ENCODE assay signal across 13 cellular contexts in genomic region chr15:70093070-70093469, GRCh38. TPM values are rescaled to one million over a fixed set of nuclear protein-coding genes. Genes with fewer than 3 reads are reported as not detected.
DNase-seq lines count a peak whose midpoint lies in the region; ATAC-seq and TF ChIP-seq lines count a peak whose summit lies in the region.
"Had no signal": no experiment of that assay in that cellular context is flagged by ENCODE, and none has a peak within 500 bp of the region (broad histone marks: within the 10 kb centered on the region; RNA-seq: fewer than 3 reads in every experiment).

No MANE protein-coding gene starts in this region.

- peaks cover 26% of the 10 kb centered on the region; the same call in 1 of the 2 replicates for H3K79me2 ChIP-seq in OCI-LY7 (ENCODE audit: insufficient read depth, low read depth, low read length)

- POLR2A ChIA-PET in OCI-LY7 (lab: Charles Lee): no interaction called here

- no peak for ATAC-seq in HG02981 (IDR thresholded peaks at IDR 0.05; ENCODE audit: unreplicated experiment)
- no peak for ATAC-seq in left ventricle myocardium superior
- ATAC-seq: HCT116 had no signal

- WGBS in endodermal cell (ENCODE audit: insufficient coverage in 1 of 2, insufficient read length in 1 of 2), 2 experiments: 40 to 56% methylated on average over 2 to 3 of the region's 3 CpGs
- WGBS in prostate gland: 27% methylated on average over 3 of the region's 3 CpGs

- H3K4me3 Mint-ChIP-seq in endodermal cell: peak overlapping the region; percentile 97

- no peak overlapping the region for H3K9ac ChIP-seq in endodermal cell (ENCODE audit: extremely low read depth, low read length, poor library complexity, severe bottlenecking)

- peaks cover 67% of the 10 kb centered on the region for H3K4me1 Mint-ChIP-seq in endodermal cell

- peaks cover 21% of the 10 kb centered on the region; the same call in 1 of the 2 replicates for H4K20me1 ChIP-seq in OCI-LY7 (ENCODE audit: insufficient read depth, low read length)

- no TSS peak for BruUV-seq in OCI-LY7 (replicated peaks; lab: Mats Ljungman, UMichigan)

- peak overlapping the region; percentile 55 for H3K27ac Mint-ChIP-seq in endodermal cell

- intact Hi-C loops in OCI-LY7 (cut with micrococcal nuclease; ENCODE audit: unreplicated experiment) (loop anchor here (10.0 kb wide), 1 partner anchor 372 kb away; no protein-coding TSS in a partner anchor), prostate gland (cut with DNase I) (loop anchor here (10.0 kb wide), 3 partner anchors 372 to 628 kb away; no protein-coding TSS in a partner anchor), left ventricle myocardium superior (cut with micrococcal nuclease) (loop anchor here (10.0 kb wide), 1 partner anchor 172 kb away; no protein-coding TSS in a partner anchor)

- H3K4me3 ChIP-seq in OCI-LY7 (ENCODE audit: low read depth, low read length, poor library complexity, severe bottlenecking) (no peak overlapping the region), endodermal cell (ENCODE audit: low read length) (peak overlapping the region; percentile 81), prostate gland (peak overlapping the region; percentile 7 to 30)
- H3K4me3 ChIP-seq: mucosa of descending colon had no signal

- DNase-seq in Daoy (ENCODE audit: low read depth) (peak; percentile 44), OCI-LY7 (ENCODE audit: low spot score) (no peak), endodermal cell (no peak), prostate gland (ENCODE audit: low spot score) (no peak), NCI-H187 (lab: John Stamatoyannopoulos, UW) (no peak), nucleus accumbens (lab: John Stamatoyannopoulos, UW) (no peak), left ventricle myocardium superior (no peak)
- DNase-seq: dorsolateral prefrontal cortex; NCI-H1694; stimulated activated naive CD4-positive, alpha-beta T cell treated with Interleukin-2 at 50 U/mL for 16 hours had no signal

- H3K27ac ChIP-seq in OCI-LY7 (ENCODE audit: low read depth, low read length, poor library complexity, severe bottlenecking): no peak overlapping the region
- no peak overlapping the region for H3K27ac ChIP-seq in endodermal cell (ENCODE audit: low read depth, low read length)
- peak overlapping the region; percentile 4 to 97 for H3K27ac ChIP-seq in prostate gland

- no peaks in the 10 kb centered on the region for H3K9me3 Mint-ChIP-seq in endodermal cell

- H3K36me3 ChIP-seq in OCI-LY7 (ENCODE audit: insufficient read depth, low read length) (peaks cover 64% of the 10 kb centered on the region), endodermal cell (ENCODE audit: control insufficient read depth, insufficient read depth, low read length) (peaks cover 39% of the 10 kb centered on the region), prostate gland (no peaks in the 10 kb centered on the region)

- peaks cover 26% of the 10 kb centered on the region for H3K4me1 ChIP-seq in OCI-LY7 (ENCODE audit: insufficient read depth, low read length, poor library complexity, severe bottlenecking)
- H3K4me1 ChIP-seq in endodermal cell (ENCODE audit: control insufficient read depth, insufficient read depth, low read length): peaks cover 47% of the 10 kb centered on the region
- peaks cover 37% of the 10 kb centered on the region for H3K4me1 ChIP-seq in prostate gland (replicated peaks)

- peaks cover 13% of the 10 kb centered on the region for H3K36me3 Mint-ChIP-seq in endodermal cell (ENCODE audit: low read depth)

- no peak overlapping the region for H2AFZ ChIP-seq in OCI-LY7 (ENCODE audit: low read length)

- TF ChIP-seq POLR2A in prostate gland (IDR thresholded peaks at IDR 0.05): no peak

- no peaks in the 10 kb centered on the region for H3K9me2 ChIP-seq in OCI-LY7 (ENCODE audit: insufficient read depth, low read length)

- H3K9me3 ChIP-seq in OCI-LY7 (ENCODE audit: low read length) (no peaks in the 10 kb centered on the region), endodermal cell (ENCODE audit: control insufficient read depth, low read length) (no peaks in the 10 kb centered on the region), prostate gland (no peaks in the 10 kb centered on the region)
- H3K9me3 ChIP-seq: mucosa of descending colon had no signal

- peak overlapping the region; percentile 30; the same call in 1 of the 2 replicates for H3K4me2 ChIP-seq in OCI-LY7 (ENCODE audit: low read length)

- CTCF ChIA-PET in OCI-LY7 (lab: Charles Lee; ENCODE audit: unreplicated experiment): no interaction called here

- no peaks in the 10 kb centered on the region for H3K27me3 Mint-ChIP-seq in endodermal cell (ENCODE audit: insufficient read depth)

- no peak for TF ChIP-seq CTCF in OCI-LY7 (conservative IDR thresholded peaks at IDR 0.05; ENCODE audit: low read length)
- peak; percentile 45 for TF ChIP-seq CTCF in endodermal cell (conservative IDR thresholded peaks at IDR 0.05)
- no peak for TF ChIP-seq CTCF in prostate gland (IDR thresholded peaks at IDR 0.05)

- H3K27me3 ChIP-seq in endodermal cell (ENCODE audit: control insufficient read depth, insufficient read depth, low read length, poor library complexity, severe bottlenecking) (no peaks in the 10 kb centered on the region), prostate gland (replicated peaks; ENCODE audit: insufficient read depth) (no peaks in the 10 kb centered on the region)

RNA-seq across cellular contexts. Expression of gene TLE3, which starts 4.6 kb away (rescaled TPM):
- 43.9 and 46.0 TPM in 2 replicates for total RNA-seq in Daoy (2014; rRNA removed; shearing (Covaris generic))
- 19.7 and 37.9 TPM in 2 replicates for total RNA-seq in OCI-LY7 (2014; rRNA removed; shearing (Covaris generic))
- 31.9 and 35.7 TPM in 2 replicates for total RNA-seq in OCI-LY7 (2022)
- total RNA-seq in endodermal cell: 10 to 100 TPM; 66.5 to 81.1 TPM
- 51.9 TPM for polyA plus RNA-seq in endodermal cell (2013, experiment 1 of 2)
- 48.9 TPM for polyA plus RNA-seq in endodermal cell (2013, experiment 2 of 2)
- 100 to 1,000 TPM; 157 to 246 TPM for total RNA-seq in prostate gland
- 12.8 TPM for total RNA-seq in left ventricle myocardium superior

Comparison
In these comparisons a context has a peak if more than half of its experiments do, and no peak if none do; other contexts are left out.
1. H3K27ac ChIP-seq: peak in prostate gland (2 of 2); none in OCI-LY7 (single experiment) and endodermal cell (single experiment).